1 cellular context compared by ENCODE assay signal in the genomic region with DNA sequence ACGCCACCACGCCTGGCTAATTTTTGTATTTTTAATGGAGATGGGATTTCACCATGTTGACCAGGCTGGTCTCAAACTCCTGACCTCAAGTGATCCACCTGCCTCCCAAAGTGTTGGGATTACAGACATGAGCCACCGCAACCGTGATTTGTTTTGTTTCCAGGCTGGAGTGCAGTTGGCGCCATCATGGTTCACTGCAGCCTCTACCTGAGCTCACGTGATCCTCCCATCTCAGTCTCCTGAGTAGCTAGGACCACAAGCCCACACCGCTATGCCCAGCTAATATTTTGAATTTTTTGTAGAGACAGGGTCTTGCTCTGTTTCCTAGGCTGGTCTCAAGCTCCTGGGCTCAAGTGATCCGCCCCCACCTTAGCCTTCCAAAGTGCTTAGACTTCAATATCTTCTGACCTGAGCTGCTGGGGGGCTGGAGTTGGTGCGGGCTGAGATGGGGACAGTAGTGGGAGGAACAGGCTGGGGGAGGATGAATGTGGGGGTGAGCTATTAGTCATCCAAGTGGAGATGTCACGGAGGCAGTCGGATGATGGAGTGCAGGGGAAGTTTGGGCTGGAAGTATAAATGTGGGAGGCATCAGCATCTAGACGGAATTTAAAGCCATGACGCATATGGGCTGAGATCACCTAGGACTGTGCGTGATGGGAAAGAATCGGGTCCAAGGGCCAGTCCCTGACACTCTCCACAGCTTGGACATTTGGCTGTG.
TF ChIP-seq lines count a peak whose summit lies in the region.

No MANE protein-coding gene starts in this region.

TF ChIP-seq in SK-N-SH, 30 proteins besides CTCF, POLR2A, EP300 and RAD21 (continued from another document):
- TF ChIP-seq, protein P1, sequence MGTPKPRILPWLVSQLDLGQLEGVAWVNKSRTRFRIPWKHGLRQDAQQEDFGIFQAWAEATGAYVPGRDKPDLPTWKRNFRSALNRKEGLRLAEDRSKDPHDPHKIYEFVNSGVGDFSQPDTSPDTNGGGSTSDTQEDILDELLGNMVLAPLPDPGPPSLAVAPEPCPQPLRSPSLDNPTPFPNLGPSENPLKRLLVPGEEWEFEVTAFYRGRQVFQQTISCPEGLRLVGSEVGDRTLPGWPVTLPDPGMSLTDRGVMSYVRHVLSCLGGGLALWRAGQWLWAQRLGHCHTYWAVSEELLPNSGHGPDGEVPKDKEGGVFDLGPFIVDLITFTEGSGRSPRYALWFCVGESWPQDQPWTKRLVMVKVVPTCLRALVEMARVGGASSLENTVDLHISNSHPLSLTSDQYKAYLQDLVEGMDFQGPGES (IDR thresholded peaks at IDR 0.05; ENCODE audit: low read depth, low read length) = no peak
- TF ChIP-seq GABPA (IDR thresholded peaks at IDR 0.05; ENCODE audit: low read depth) (no peak), TCF12 (IDR thresholded peaks at IDR 0.05) (peak; percentile 87), GATA2 (CRISPR knock-in tag; IDR thresholded peaks at IDR 0.05) (no peak), NRF1 (IDR thresholded peaks at IDR 0.05; ENCODE audit: low read depth, low read length) (no peak), RFX5 (IDR thresholded peaks at IDR 0.05; ENCODE audit: low read length) (no peak), MEF2A (IDR thresholded peaks at IDR 0.05; ENCODE audit: borderline replicate concordance, low read depth) (0 out of 2 replicates have a peak, but pooled peaks have one; percentile 6), YY1 (IDR thresholded peaks at IDR 0.05; ENCODE audit: low read depth) (no peak), SIN3A (IDR thresholded peaks at IDR 0.05; ENCODE audit: borderline replicate concordance, low read depth, low read length) (no peak), RXRA (IDR thresholded peaks at IDR 0.05; ENCODE audit: borderline replicate concordance, low read depth) (peak; percentile 64; the same call in 1 of the 2 replicates), POLR2AphosphoS5 (IDR thresholded peaks at IDR 0.05; ENCODE audit: low read depth, low read length) (peak; percentile 16; the same call in 1 of the 2 replicates), EZH2phosphoT487 (IDR thresholded peaks at IDR 0.05; ENCODE audit: borderline replicate concordance, low read depth) (no peak), RCOR1 (IDR thresholded peaks at IDR 0.05; ENCODE audit: low read length) (no peak), ELF1 (IDR thresholded peaks at IDR 0.05) (no peak), JUND (IDR thresholded peaks at IDR 0.05) (peak; percentile 94)
- TF ChIP-seq, protein P2, sequence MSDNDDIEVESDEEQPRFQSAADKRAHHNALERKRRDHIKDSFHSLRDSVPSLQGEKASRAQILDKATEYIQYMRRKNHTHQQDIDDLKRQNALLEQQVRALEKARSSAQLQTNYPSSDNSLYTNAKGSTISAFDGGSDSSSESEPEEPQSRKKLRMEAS (IDR thresholded peaks at IDR 0.05; ENCODE audit: low read depth) = peak; percentile 33; the same call in 1 of the 2 replicates
- TF ChIP-seq, protein P3, sequence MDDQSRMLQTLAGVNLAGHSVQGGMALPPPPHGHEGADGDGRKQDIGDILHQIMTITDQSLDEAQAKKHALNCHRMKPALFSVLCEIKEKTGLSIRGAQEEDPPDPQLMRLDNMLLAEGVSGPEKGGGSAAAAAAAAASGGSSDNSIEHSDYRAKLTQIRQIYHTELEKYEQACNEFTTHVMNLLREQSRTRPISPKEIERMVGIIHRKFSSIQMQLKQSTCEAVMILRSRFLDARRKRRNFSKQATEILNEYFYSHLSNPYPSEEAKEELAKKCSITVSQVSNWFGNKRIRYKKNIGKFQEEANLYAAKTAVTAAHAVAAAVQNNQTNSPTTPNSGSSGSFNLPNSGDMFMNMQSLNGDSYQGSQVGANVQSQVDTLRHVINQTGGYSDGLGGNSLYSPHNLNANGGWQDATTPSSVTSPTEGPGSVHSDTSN (IDR thresholded peaks at IDR 0.05) = peak; percentile 97
- TF ChIP-seq, protein P4, sequence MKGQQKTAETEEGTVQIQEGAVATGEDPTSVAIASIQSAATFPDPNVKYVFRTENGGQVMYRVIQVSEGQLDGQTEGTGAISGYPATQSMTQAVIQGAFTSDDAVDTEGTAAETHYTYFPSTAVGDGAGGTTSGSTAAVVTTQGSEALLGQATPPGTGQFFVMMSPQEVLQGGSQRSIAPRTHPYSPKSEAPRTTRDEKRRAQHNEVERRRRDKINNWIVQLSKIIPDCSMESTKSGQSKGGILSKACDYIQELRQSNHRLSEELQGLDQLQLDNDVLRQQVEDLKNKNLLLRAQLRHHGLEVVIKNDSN (IDR thresholded peaks at IDR 0.05; ENCODE audit: borderline replicate concordance, low read depth) = no peak
